Comparison of ENCODE assay signal across 1 cellular context in genomic region chrX:72280210-72280882, GRCh38.
TF ChIP-seq lines count a peak whose summit lies in the region.

No MANE protein-coding gene starts in this region.

TF ChIP-seq in K562, 482 proteins besides CTCF, POLR2A, EP300 and RAD21 (continued from another document):
- TF ChIP-seq, protein P1, sequence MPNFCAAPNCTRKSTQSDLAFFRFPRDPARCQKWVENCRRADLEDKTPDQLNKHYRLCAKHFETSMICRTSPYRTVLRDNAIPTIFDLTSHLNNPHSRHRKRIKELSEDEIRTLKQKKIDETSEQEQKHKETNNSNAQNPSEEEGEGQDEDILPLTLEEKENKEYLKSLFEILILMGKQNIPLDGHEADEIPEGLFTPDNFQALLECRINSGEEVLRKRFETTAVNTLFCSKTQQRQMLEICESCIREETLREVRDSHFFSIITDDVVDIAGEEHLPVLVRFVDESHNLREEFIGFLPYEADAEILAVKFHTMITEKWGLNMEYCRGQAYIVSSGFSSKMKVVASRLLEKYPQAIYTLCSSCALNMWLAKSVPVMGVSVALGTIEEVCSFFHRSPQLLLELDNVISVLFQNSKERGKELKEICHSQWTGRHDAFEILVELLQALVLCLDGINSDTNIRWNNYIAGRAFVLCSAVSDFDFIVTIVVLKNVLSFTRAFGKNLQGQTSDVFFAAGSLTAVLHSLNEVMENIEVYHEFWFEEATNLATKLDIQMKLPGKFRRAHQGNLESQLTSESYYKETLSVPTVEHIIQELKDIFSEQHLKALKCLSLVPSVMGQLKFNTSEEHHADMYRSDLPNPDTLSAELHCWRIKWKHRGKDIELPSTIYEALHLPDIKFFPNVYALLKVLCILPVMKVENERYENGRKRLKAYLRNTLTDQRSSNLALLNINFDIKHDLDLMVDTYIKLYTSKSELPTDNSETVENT (CRISPR knock-in tag; IDR thresholded peaks at IDR 0.05): no peak
- TF ChIP-seq ZNF133 (CRISPR knock-in tag; IDR thresholded peaks at IDR 0.05): no peak
- TF ChIP-seq MBD2 (IDR thresholded peaks at IDR 0.05; ENCODE audit: borderline replicate concordance, low read depth): no peak
- no peak for TF ChIP-seq ZNF764 (CRISPR knock-in tag; IDR thresholded peaks at IDR 0.05; ENCODE audit: low read depth)
- TF ChIP-seq ZC3H11A (IDR thresholded peaks at IDR 0.05; ENCODE audit: low read depth, low read length): no peak
- no peak for TF ChIP-seq SETDB1 (IDR thresholded peaks at IDR 0.05; ENCODE audit: low read length)
- TF ChIP-seq FOSL1 (tag; conservative IDR thresholded peaks at IDR 0.05): peak; percentile 67; the same call in 1 of the 2 replicates
- no peak for TF ChIP-seq HNRNPK (IDR thresholded peaks at IDR 0.05; ENCODE audit: low read depth, low read length, poor library complexity, severe bottlenecking)
- TF ChIP-seq ZNF589 (CRISPR knock-in tag; IDR thresholded peaks at IDR 0.05; ENCODE audit: low read depth): no peak
- TF ChIP-seq UBTF (IDR thresholded peaks at IDR 0.05; ENCODE audit: borderline replicate concordance in 1 of 2, low read depth in 2 of 2, low read length in 2 of 2): peak in 1 of 2 experiments; percentile 71; a peak in 2 of 4 replicates
- no peak for TF ChIP-seq RUNX1 (IDR thresholded peaks at IDR 0.05; ENCODE audit: low read depth)
- no peak for TF ChIP-seq SRSF3 (IDR thresholded peaks at IDR 0.05; ENCODE audit: insufficient read depth, low read length)
- TF ChIP-seq, protein P2, sequence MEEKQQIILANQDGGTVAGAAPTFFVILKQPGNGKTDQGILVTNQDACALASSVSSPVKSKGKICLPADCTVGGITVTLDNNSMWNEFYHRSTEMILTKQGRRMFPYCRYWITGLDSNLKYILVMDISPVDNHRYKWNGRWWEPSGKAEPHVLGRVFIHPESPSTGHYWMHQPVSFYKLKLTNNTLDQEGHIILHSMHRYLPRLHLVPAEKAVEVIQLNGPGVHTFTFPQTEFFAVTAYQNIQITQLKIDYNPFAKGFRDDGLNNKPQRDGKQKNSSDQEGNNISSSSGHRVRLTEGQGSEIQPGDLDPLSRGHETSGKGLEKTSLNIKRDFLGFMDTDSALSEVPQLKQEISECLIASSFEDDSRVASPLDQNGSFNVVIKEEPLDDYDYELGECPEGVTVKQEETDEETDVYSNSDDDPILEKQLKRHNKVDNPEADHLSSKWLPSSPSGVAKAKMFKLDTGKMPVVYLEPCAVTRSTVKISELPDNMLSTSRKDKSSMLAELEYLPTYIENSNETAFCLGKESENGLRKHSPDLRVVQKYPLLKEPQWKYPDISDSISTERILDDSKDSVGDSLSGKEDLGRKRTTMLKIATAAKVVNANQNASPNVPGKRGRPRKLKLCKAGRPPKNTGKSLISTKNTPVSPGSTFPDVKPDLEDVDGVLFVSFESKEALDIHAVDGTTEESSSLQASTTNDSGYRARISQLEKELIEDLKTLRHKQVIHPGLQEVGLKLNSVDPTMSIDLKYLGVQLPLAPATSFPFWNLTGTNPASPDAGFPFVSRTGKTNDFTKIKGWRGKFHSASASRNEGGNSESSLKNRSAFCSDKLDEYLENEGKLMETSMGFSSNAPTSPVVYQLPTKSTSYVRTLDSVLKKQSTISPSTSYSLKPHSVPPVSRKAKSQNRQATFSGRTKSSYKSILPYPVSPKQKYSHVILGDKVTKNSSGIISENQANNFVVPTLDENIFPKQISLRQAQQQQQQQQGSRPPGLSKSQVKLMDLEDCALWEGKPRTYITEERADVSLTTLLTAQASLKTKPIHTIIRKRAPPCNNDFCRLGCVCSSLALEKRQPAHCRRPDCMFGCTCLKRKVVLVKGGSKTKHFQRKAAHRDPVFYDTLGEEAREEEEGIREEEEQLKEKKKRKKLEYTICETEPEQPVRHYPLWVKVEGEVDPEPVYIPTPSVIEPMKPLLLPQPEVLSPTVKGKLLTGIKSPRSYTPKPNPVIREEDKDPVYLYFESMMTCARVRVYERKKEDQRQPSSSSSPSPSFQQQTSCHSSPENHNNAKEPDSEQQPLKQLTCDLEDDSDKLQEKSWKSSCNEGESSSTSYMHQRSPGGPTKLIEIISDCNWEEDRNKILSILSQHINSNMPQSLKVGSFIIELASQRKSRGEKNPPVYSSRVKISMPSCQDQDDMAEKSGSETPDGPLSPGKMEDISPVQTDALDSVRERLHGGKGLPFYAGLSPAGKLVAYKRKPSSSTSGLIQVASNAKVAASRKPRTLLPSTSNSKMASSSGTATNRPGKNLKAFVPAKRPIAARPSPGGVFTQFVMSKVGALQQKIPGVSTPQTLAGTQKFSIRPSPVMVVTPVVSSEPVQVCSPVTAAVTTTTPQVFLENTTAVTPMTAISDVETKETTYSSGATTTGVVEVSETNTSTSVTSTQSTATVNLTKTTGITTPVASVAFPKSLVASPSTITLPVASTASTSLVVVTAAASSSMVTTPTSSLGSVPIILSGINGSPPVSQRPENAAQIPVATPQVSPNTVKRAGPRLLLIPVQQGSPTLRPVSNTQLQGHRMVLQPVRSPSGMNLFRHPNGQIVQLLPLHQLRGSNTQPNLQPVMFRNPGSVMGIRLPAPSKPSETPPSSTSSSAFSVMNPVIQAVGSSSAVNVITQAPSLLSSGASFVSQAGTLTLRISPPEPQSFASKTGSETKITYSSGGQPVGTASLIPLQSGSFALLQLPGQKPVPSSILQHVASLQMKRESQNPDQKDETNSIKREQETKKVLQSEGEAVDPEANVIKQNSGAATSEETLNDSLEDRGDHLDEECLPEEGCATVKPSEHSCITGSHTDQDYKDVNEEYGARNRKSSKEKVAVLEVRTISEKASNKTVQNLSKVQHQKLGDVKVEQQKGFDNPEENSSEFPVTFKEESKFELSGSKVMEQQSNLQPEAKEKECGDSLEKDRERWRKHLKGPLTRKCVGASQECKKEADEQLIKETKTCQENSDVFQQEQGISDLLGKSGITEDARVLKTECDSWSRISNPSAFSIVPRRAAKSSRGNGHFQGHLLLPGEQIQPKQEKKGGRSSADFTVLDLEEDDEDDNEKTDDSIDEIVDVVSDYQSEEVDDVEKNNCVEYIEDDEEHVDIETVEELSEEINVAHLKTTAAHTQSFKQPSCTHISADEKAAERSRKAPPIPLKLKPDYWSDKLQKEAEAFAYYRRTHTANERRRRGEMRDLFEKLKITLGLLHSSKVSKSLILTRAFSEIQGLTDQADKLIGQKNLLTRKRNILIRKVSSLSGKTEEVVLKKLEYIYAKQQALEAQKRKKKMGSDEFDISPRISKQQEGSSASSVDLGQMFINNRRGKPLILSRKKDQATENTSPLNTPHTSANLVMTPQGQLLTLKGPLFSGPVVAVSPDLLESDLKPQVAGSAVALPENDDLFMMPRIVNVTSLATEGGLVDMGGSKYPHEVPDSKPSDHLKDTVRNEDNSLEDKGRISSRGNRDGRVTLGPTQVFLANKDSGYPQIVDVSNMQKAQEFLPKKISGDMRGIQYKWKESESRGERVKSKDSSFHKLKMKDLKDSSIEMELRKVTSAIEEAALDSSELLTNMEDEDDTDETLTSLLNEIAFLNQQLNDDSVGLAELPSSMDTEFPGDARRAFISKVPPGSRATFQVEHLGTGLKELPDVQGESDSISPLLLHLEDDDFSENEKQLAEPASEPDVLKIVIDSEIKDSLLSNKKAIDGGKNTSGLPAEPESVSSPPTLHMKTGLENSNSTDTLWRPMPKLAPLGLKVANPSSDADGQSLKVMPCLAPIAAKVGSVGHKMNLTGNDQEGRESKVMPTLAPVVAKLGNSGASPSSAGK (IDR thresholded peaks at IDR 0.05): no peak
- TF ChIP-seq PRMT5 (CRISPR knock-in tag; IDR thresholded peaks at IDR 0.05): no peak
- 0 out of 2 replicates have a peak, but pooled peaks have one; percentile 28 for TF ChIP-seq ETV1 (tag; conservative IDR thresholded peaks at IDR 0.05; ENCODE audit: low read depth)
- TF ChIP-seq NUFIP1 (IDR thresholded peaks at IDR 0.05; ENCODE audit: partially characterized antibody): no peak
- no peak for TF ChIP-seq HDAC3 (IDR thresholded peaks at IDR 0.05; ENCODE audit: borderline replicate concordance, partially characterized antibody)
- TF ChIP-seq ZNF124 (CRISPR knock-in tag; IDR thresholded peaks at IDR 0.05): no peak
- no peak for TF ChIP-seq ZNF143 (CRISPR knock-in tag; IDR thresholded peaks at IDR 0.05)
- no peak for TF ChIP-seq MTA1 (IDR thresholded peaks at IDR 0.05; ENCODE audit: borderline replicate concordance)
